8 cellular contexts compared by ENCODE assay signal in genomic region chr4:7844247-7844991, GRCh38.
DNase-seq lines count a peak whose midpoint lies in the region; ATAC-seq and TF ChIP-seq lines count a peak whose summit lies in the region.

No MANE protein-coding gene starts in this region.

- peak; percentile 50 to 99 for TF ChIP-seq EP300 in SK-N-SH (IDR thresholded peaks at IDR 0.05; ENCODE audit: borderline replicate concordance in 1 of 2, low read depth in 1 of 2, low read length in 1 of 2)
- no peak for TF ChIP-seq EP300 in sigmoid colon (IDR thresholded peaks at IDR 0.05)

- H3K9me2 ChIP-seq in SK-N-SH, result no peaks in the 10 kb centered on the region

- TF ChIP-seq CTCF in GM12872 (IDR thresholded peaks at IDR 0.05; ENCODE audit: insufficient read depth, low read depth, low read length) (peak; percentile 84), SK-N-SH (IDR thresholded peaks at IDR 0.05) (peak; percentile 68), heart right ventricle (IDR thresholded peaks at IDR 0.05) (peak; percentile 59 to 74 (median 64)), sigmoid colon (IDR thresholded peaks at IDR 0.05) (peak; percentile 17 to 65 (median 34))

- H3K4me2 ChIP-seq in SK-N-SH, result peak overlapping the region; percentile 64

- intact Hi-C loops in heart right ventricle (cut with DNase I) (loop anchor here in 6 of 10 donors (1.0 to 5.0 kb wide), 3 partner anchors 37 to 42 kb away; no protein-coding TSS in a partner anchor), sigmoid colon (cut with DNase I) (no loop called here)

- H3K9me3 ChIP-seq in SK-N-SH (no peaks in the 10 kb centered on the region), heart right ventricle (no peaks in the 10 kb centered on the region), sigmoid colon (no peaks in the 10 kb centered on the region)

- no peak overlapping the region for H2AFZ ChIP-seq in SK-N-SH (ENCODE audit: low read depth)

- POLR2A ChIA-PET in SK-N-SH (lab: Yijun Ruan, JAX), result no interaction called here

- H3K36me3 ChIP-seq in SK-N-SH (replicated peaks in 1 of 2; ENCODE audit: control insufficient read depth in 1 of 2, insufficient read depth in 2 of 2, low read length in 1 of 2) (peaks cover 34 to 58% of the 10 kb centered on the region in 2 experiments), heart right ventricle (peaks cover 0 to 14% (median 0%) of the 10 kb centered on the region in 9 donors), sigmoid colon (peaks cover 0 to 11% (median 2%) of the 10 kb centered on the region in 4 donors)

- H3K79me2 ChIP-seq in SK-N-SH (ENCODE audit: insufficient read depth), result peaks cover 80% of the 10 kb centered on the region

- no peak overlapping the region for H3K4me3 ChIP-seq in SK-N-SH (ENCODE audit: low read depth in 2 of 2, low read length in 1 of 2)
- no peak overlapping the region for H3K4me3 ChIP-seq in heart right ventricle
- no peak overlapping the region for H3K4me3 ChIP-seq in sigmoid colon

- H4K20me1 ChIP-seq in SK-N-SH (ENCODE audit: insufficient read depth), result no peaks in the 10 kb centered on the region

- H3K4me1 ChIP-seq in SK-N-SH (ENCODE audit: control insufficient read depth in 1 of 2, insufficient read depth in 2 of 2, low read depth in 1 of 2, low read length in 1 of 2) (peaks cover 26 to 54% of the 10 kb centered on the region in 2 experiments), heart right ventricle (peaks cover 3 to 38% (median 30%) of the 10 kb centered on the region in 9 donors), sigmoid colon (peaks cover 0 to 58% (median 54%) of the 10 kb centered on the region in 4 donors)

- DNase-seq in SK-N-SH (peak; percentile 73), heart right ventricle (peak; percentile 79 to 81), sigmoid colon (peak; percentile 86), NCI-H446 treated with DMSO at 0.1 percent for 48 hours (lab: John Stamatoyannopoulos, UW) (no peak), OCI-M2 (lab: John Stamatoyannopoulos, UW; ENCODE audit: unreplicated experiment) (no peak)
- DNase-seq in activated naive CD4-positive, alpha-beta T cell treated with anti-CD3 and anti-CD28 coated beads, Interleukin-2, amount 50 U/mL, for 16 hours, result peak; percentile 77

- TF ChIP-seq RAD21 in SK-N-SH (IDR thresholded peaks at IDR 0.05; ENCODE audit: low read length), result peak; percentile 62

- CTCF ChIA-PET in SK-N-SH (lab: Yijun Ruan, JAX), result interaction anchor here (0.6 to 6.0 kb wide), 28 partner anchors 8 to 143 kb away, joined by 3 to 73 read pairs (median 5); no protein-coding TSS in a partner anchor

- H3K9ac ChIP-seq in SK-N-SH, result peak overlapping the region; percentile 88

- peaks cover 73% of the 10 kb centered on the region for H3F3A ChIP-seq in SK-N-SH (replicated peaks; ENCODE audit: insufficient read depth)

- TF ChIP-seq POLR2A in sigmoid colon (IDR thresholded peaks at IDR 0.05), result no peak

- 7% methylated on average over 16 of the region's 19 CpGs for whole genome bisulfite sequencing in SK-N-SH (ENCODE audit: low lambda C conversion rate)
- 59 to 61% methylated on average over 19 of the region's 19 CpGs for whole genome bisulfite sequencing in heart right ventricle, 2 donors
- 59 to 68% methylated on average over 19 of the region's 19 CpGs for WGBS in sigmoid colon, 2 donors

- H3K27me3 ChIP-seq in SK-N-SH (ENCODE audit: insufficient read depth) (no peaks in the 10 kb centered on the region), heart right ventricle (no peaks in the 10 kb centered on the region), sigmoid colon (no peaks in the 10 kb centered on the region)

- ATAC-seq in HG03354 (IDR thresholded peaks at IDR 0.05; ENCODE audit: poor library complexity, severe bottlenecking, unreplicated experiment) (peak; percentile 68), heart right ventricle (peak; percentile 43 to 68 (median 54))

- H3K27ac ChIP-seq in SK-N-SH (ENCODE audit: low read depth in 2 of 2, low read length in 1 of 2) (peak overlapping the region; percentile 86 to 100), heart right ventricle (peak overlapping the region in 7 of 10 donors; percentile 70 to 88 (median 82)), sigmoid colon (peak overlapping the region; percentile 87 to 92 (median 92))

TF ChIP-seq in SK-N-SH, 30 proteins besides CTCF, POLR2A, EP300 and RAD21 (continues in another document):
- TF ChIP-seq IRF3 (IDR thresholded peaks at IDR 0.05; ENCODE audit: low read depth, low read length), result no peak
- TF ChIP-seq MAX (IDR thresholded peaks at IDR 0.05; ENCODE audit: low read depth), result peak; percentile 79
- no peak for TF ChIP-seq EZH2phosphoT487 (IDR thresholded peaks at IDR 0.05; ENCODE audit: borderline replicate concordance, low read depth)
- peak; percentile 94 for TF ChIP-seq NFIC (IDR thresholded peaks at IDR 0.05; ENCODE audit: borderline replicate concordance)
- peak; percentile 49; the same call in 1 of the 2 replicates for TF ChIP-seq REST (IDR thresholded peaks at IDR 0.05; ENCODE audit: low read depth, low read length)
- TF ChIP-seq JUND (IDR thresholded peaks at IDR 0.05), result peak; percentile 99
- TF ChIP-seq POLR2AphosphoS5 (IDR thresholded peaks at IDR 0.05; ENCODE audit: low read depth, low read length), result peak; percentile 78; the same call in 1 of the 2 replicates
- peak; percentile 93 for TF ChIP-seq PBX3 (IDR thresholded peaks at IDR 0.05)
- peak; percentile 90 for TF ChIP-seq RXRA (IDR thresholded peaks at IDR 0.05; ENCODE audit: borderline replicate concordance, low read depth)
- peak; percentile 98 for TF ChIP-seq TEAD4 (IDR thresholded peaks at IDR 0.05; ENCODE audit: borderline replicate concordance, insufficient read depth)
- no peak for TF ChIP-seq RFX5 (IDR thresholded peaks at IDR 0.05; ENCODE audit: low read length)
- TF ChIP-seq TCF12 (IDR thresholded peaks at IDR 0.05), result peak; percentile 98
- no peak for TF ChIP-seq GATA2 (CRISPR knock-in tag; IDR thresholded peaks at IDR 0.05)
- peak; percentile 99 for TF ChIP-seq FOSL2 (IDR thresholded peaks at IDR 0.05; ENCODE audit: borderline replicate concordance, low read depth)
- peak; percentile 87 for TF ChIP-seq ZBTB33 (IDR thresholded peaks at IDR 0.05; ENCODE audit: borderline replicate concordance, low read depth)

Comparison
In these comparisons a context has a peak if more than half of its experiments do, and no peak if none do; other contexts are left out.
1. CTCF ChIP-seq: peak in every context shown above with its lines; median percentile 84 in GM12872; 68 in SK-N-SH; 64 in heart right ventricle; 34 in sigmoid colon.
2. DNase-seq: peak in SK-N-SH (single experiment), activated naive CD4-positive, alpha-beta T cell treated with anti-CD3 and anti-CD28 coated beads, Interleukin-2, amount 50 U/mL, for 16 hours (single experiment), heart right ventricle (2 of 2) and sigmoid colon (single experiment); none in NCI-H446 treated with DMSO at 0.1 percent for 48 hours (single experiment) and OCI-M2 (single experiment).
3. Peak in every context shown above with its lines, with median percentiles within 50 percentile points of each other: H3K27ac ChIP-seq.